Comparison of ENCODE assay signal across 17 cellular contexts in the genomic region with DNA sequence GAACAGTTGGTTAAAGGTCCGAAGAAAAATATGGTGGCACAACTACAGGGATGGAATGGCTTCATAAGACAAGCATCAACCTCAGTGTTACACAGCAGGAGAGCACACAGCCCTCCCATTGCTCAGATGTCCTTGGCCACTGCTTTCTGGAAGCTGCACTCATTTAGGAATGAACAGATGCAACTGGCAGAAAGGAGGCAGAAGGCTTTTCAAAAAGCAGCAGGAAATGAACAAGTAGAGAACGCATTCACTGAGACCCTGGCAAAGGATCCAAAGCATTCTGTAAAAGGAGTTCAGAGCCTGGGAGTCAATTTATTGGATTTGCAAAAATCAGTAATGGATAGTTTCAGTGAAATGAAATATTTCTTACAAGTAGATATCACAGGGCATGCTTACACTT.
"Had no signal": no experiment of that assay in that cellular context is flagged by ENCODE, and none has a peak within 500 bp of the region (broad histone marks: within the 10 kb centered on the region; RNA-seq: fewer than 3 reads in every experiment).

No MANE protein-coding gene starts in this region.

- H3K4me3 Mint-ChIP-seq: activated naive CD8-positive, alpha-beta T cell treated with anti-CD3 and anti-CD28 coated beads, Interleukin-2, amount 50 U/mL, for 24 hours; T-cell had no signal

- H3K27ac Mint-ChIP-seq: activated naive CD8-positive, alpha-beta T cell treated with anti-CD3 and anti-CD28 coated beads, Interleukin-2, amount 50 U/mL, for 24 hours; T-cell had no signal

- H3K4me1 ChIP-seq: upper lobe of right lung had no signal

- DNase-seq: activated CD4-positive, alpha-beta T cell treated with anti-CD3 and anti-CD28 coated beads, Interleukin-2, amount 50 U/mL, for 1 hour; activated CD8-positive, alpha-beta memory T cell treated with anti-CD3 and anti-CD28 coated beads for 24 hours; activated naive CD4-positive, alpha-beta T cell; activated naive CD8-positive, alpha-beta T cell treated with anti-CD3 and anti-CD28 coated beads, Interleukin-2, amount 50 U/mL, for 24 hours; aorta; dorsolateral prefrontal cortex; erythroblast; kidney glomerular epithelial cell; mesendoderm; ovary; stimulated activated CD4-positive, alpha-beta T cell treated with anti-CD3 and anti-CD28 coated beads, Interleukin-15, amount 100 ng/mL, for 24 hours; stimulated activated CD4-positive, alpha-beta T cell treated with anti-CD3 and anti-CD28 coated beads, Interleukin-4, amount 100 ng/mL, for 24 hours; stimulated activated naive CD4-positive, alpha-beta T cell; T-cell; T-helper 9 cell; upper lobe of right lung had no signal

- H3K9me3 ChIP-seq: ovary, upper lobe of right lung had no signal

- ATAC-seq: activated CD4-positive, CD25-positive, alpha-beta regulatory T cell treated with anti-CD3 and anti-CD28 coated beads, Interleukin-2, amount 50 U/mL, for 24 hours; activated naive CD8-positive, alpha-beta T cell treated with anti-CD3 and anti-CD28 coated beads, Interleukin-2, amount 50 U/mL, for 24 hours; T-cell; upper lobe of right lung had no signal

- H3K36me3 Mint-ChIP-seq: T-cell had no signal

- H3K9me3 Mint-ChIP-seq: activated naive CD8-positive, alpha-beta T cell treated with anti-CD3 and anti-CD28 coated beads, Interleukin-2, amount 50 U/mL, for 24 hours; T-cell had no signal

- H3K4me1 Mint-ChIP-seq: activated naive CD8-positive, alpha-beta T cell treated with anti-CD3 and anti-CD28 coated beads, Interleukin-2, amount 50 U/mL, for 24 hours; T-cell had no signal

- H3K27ac ChIP-seq: ovary, upper lobe of right lung had no signal

- H3K4me3 ChIP-seq: ovary, upper lobe of right lung had no signal

- H3K27me3 ChIP-seq: dorsolateral prefrontal cortex, ovary had no signal

- H3K36me3 ChIP-seq: ovary, upper lobe of right lung had no signal
